In the genomic region with DNA sequence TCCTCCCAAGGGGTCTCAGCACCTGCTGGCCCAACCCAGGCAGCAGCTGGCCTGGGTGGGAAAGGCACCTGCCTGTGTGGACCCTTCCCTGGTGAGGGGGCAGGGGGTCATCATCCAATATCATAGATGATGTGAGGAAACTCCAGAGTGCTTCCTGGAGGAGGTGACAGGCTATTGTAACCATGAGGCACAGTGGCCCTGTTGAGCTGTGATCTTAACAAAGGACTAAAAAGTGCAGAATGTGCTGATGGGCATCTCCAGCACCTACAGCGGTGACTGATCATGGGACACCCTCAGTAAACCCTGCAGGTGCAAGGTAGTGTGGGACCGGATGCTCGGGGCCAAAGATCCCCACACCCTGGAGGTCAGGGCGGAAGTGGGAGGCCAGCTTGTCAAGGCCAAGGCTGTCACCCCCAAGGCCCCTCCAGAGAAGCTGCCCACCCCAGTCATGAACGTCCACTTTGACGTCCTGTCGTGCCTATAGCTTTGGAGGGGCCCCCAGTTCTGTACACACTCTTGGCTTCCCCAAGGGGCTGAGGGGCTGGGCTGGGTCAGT, we compare ENCODE assay signal across 1 cellular context.
TF ChIP-seq lines count a peak whose summit lies in the region.

No MANE protein-coding gene starts in this region.

TF ChIP-seq in H1, 55 proteins besides CTCF, POLR2A, EP300 and RAD21:
- TF ChIP-seq TAF1 (IDR thresholded peaks at IDR 0.05; ENCODE audit: low read depth, low read length) (no peak), GTF2F1 (IDR thresholded peaks at IDR 0.05; ENCODE audit: borderline replicate concordance, low read depth, low read length) (no peak), FOSL1 (IDR thresholded peaks at IDR 0.05; ENCODE audit: insufficient read depth, low read depth, low read length) (no peak), SRF (IDR thresholded peaks at IDR 0.05; ENCODE audit: low read depth, low read length) (no peak), POU5F1 (IDR thresholded peaks at IDR 0.05; ENCODE audit: low read depth, low read length) (no peak), ATF2 (IDR thresholded peaks at IDR 0.05; ENCODE audit: low read length) (no peak), HDAC2 (IDR thresholded peaks at IDR 0.05; ENCODE audit: borderline replicate concordance in 1 of 2, low read depth in 2 of 2, low read length in 2 of 2) (no peak), KDM1A (IDR thresholded peaks at IDR 0.05; ENCODE audit: borderline replicate concordance, low read length) (no peak), ASH2L (IDR thresholded peaks at IDR 0.05; ENCODE audit: low read length) (no peak), YY1 (IDR thresholded peaks at IDR 0.05; ENCODE audit: low read depth, low read length) (no peak), SAP30 (IDR thresholded peaks at IDR 0.05; ENCODE audit: insufficient read depth, insufficient replicate concordance, low read length) (no peak)
- TF ChIP-seq, protein P1, sequence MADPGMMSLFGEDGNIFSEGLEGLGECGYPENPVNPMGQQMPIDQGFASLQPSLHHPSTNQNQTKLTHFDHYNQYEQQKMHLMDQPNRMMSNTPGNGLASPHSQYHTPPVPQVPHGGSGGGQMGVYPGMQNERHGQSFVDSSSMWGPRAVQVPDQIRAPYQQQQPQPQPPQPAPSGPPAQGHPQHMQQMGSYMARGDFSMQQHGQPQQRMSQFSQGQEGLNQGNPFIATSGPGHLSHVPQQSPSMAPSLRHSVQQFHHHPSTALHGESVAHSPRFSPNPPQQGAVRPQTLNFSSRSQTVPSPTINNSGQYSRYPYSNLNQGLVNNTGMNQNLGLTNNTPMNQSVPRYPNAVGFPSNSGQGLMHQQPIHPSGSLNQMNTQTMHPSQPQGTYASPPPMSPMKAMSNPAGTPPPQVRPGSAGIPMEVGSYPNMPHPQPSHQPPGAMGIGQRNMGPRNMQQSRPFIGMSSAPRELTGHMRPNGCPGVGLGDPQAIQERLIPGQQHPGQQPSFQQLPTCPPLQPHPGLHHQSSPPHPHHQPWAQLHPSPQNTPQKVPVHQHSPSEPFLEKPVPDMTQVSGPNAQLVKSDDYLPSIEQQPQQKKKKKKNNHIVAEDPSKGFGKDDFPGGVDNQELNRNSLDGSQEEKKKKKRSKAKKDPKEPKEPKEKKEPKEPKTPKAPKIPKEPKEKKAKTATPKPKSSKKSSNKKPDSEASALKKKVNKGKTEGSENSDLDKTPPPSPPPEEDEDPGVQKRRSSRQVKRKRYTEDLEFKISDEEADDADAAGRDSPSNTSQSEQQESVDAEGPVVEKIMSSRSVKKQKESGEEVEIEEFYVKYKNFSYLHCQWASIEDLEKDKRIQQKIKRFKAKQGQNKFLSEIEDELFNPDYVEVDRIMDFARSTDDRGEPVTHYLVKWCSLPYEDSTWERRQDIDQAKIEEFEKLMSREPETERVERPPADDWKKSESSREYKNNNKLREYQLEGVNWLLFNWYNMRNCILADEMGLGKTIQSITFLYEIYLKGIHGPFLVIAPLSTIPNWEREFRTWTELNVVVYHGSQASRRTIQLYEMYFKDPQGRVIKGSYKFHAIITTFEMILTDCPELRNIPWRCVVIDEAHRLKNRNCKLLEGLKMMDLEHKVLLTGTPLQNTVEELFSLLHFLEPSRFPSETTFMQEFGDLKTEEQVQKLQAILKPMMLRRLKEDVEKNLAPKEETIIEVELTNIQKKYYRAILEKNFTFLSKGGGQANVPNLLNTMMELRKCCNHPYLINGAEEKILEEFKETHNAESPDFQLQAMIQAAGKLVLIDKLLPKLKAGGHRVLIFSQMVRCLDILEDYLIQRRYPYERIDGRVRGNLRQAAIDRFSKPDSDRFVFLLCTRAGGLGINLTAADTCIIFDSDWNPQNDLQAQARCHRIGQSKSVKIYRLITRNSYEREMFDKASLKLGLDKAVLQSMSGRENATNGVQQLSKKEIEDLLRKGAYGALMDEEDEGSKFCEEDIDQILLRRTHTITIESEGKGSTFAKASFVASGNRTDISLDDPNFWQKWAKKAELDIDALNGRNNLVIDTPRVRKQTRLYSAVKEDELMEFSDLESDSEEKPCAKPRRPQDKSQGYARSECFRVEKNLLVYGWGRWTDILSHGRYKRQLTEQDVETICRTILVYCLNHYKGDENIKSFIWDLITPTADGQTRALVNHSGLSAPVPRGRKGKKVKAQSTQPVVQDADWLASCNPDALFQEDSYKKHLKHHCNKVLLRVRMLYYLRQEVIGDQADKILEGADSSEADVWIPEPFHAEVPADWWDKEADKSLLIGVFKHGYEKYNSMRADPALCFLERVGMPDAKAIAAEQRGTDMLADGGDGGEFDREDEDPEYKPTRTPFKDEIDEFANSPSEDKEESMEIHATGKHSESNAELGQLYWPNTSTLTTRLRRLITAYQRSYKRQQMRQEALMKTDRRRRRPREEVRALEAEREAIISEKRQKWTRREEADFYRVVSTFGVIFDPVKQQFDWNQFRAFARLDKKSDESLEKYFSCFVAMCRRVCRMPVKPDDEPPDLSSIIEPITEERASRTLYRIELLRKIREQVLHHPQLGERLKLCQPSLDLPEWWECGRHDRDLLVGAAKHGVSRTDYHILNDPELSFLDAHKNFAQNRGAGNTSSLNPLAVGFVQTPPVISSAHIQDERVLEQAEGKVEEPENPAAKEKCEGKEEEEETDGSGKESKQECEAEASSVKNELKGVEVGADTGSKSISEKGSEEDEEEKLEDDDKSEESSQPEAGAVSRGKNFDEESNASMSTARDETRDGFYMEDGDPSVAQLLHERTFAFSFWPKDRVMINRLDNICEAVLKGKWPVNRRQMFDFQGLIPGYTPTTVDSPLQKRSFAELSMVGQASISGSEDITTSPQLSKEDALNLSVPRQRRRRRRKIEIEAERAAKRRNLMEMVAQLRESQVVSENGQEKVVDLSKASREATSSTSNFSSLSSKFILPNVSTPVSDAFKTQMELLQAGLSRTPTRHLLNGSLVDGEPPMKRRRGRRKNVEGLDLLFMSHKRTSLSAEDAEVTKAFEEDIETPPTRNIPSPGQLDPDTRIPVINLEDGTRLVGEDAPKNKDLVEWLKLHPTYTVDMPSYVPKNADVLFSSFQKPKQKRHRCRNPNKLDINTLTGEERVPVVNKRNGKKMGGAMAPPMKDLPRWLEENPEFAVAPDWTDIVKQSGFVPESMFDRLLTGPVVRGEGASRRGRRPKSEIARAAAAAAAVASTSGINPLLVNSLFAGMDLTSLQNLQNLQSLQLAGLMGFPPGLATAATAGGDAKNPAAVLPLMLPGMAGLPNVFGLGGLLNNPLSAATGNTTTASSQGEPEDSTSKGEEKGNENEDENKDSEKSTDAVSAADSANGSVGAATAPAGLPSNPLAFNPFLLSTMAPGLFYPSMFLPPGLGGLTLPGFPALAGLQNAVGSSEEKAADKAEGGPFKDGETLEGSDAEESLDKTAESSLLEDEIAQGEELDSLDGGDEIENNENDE (IDR thresholded peaks at IDR 0.05; ENCODE audit: insufficient replicate concordance, low read length) = no peak
- TF ChIP-seq, protein P2, sequence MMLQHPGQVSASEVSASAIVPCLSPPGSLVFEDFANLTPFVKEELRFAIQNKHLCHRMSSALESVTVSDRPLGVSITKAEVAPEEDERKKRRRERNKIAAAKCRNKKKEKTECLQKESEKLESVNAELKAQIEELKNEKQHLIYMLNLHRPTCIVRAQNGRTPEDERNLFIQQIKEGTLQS (IDR thresholded peaks at IDR 0.05; ENCODE audit: insufficient read depth, low read depth, low read length) = no peak
- TF ChIP-seq, protein P3, sequence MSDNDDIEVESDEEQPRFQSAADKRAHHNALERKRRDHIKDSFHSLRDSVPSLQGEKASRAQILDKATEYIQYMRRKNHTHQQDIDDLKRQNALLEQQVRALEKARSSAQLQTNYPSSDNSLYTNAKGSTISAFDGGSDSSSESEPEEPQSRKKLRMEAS (IDR thresholded peaks at IDR 0.05) = no peak
- TF ChIP-seq, protein P4, sequence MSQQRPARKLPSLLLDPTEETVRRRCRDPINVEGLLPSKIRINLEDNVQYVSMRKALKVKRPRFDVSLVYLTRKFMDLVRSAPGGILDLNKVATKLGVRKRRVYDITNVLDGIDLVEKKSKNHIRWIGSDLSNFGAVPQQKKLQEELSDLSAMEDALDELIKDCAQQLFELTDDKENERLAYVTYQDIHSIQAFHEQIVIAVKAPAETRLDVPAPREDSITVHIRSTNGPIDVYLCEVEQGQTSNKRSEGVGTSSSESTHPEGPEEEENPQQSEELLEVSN (IDR thresholded peaks at IDR 0.05) = no peak
